21 cellular contexts compared by ENCODE assay signal in the genomic region with DNA sequence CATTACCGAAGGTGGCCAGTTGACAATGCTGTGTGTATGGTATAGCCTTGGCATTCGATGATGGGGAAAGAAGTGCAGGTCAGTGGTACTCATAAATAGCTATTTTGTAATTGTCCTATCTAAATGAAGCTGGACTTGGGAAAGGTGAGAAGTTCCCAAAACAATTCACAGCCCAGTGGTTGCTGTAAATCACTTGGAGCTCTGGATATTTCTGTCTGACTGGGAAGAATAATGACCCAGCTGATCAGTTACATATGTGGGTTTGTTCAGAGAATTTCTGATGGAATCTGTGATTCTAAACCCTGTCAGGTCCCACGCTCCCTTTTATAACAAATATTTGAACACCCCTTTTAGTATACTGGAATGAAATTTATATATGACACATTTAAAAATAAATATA.
"Had no signal": no experiment of that assay in that cellular context is flagged by ENCODE, and none has a peak within 500 bp of the region (broad histone marks: within the 10 kb centered on the region; RNA-seq: fewer than 3 reads in every experiment).

No MANE protein-coding gene starts in this region.

- H3K4me3 ChIP-seq: colonic mucosa, esophagus squamous epithelium, gastrocnemius medialis, lung, spleen, tibial artery, upper lobe of right lung, vagina had no signal

- H3K27me3 Mint-ChIP-seq: stimulated activated memory B cell treated with anti-CD40 and anti-IgM and Interleukin-4, amounts not matched to agents 10 μg/mL and 1 μg/mL and 100 μg/mL, for 72 hours had no signal

- H3K4me1 Mint-ChIP-seq: stimulated activated memory B cell treated with anti-CD40 and anti-IgM and Interleukin-4, amounts not matched to agents 10 μg/mL and 1 μg/mL and 100 μg/mL, for 72 hours had no signal

- H3K36me3 Mint-ChIP-seq: natural killer cell treated with Interleukin-12 subunit alpha and Interleukin-12 subunit beta and Interleukin-15 and Interleukin-18, amount 100 ng/mL, for 72 hours; stimulated activated memory B cell treated with anti-CD40 and anti-IgM and Interleukin-4, amounts not matched to agents 10 μg/mL and 1 μg/mL and 100 μg/mL, for 72 hours had no signal

- ATAC-seq: gastrocnemius medialis; left cardiac atrium; left ventricle myocardium superior; natural killer cell treated with Interleukin-12 subunit alpha and Interleukin-12 subunit beta and Interleukin-15 and Interleukin-18, amount 100 ng/mL, for 72 hours; sciatic nerve; stimulated activated memory B cell treated with anti-CD40 and anti-IgM and Interleukin-4, amounts not matched to agents 10 μg/mL and 1 μg/mL and 100 μg/mL, for 72 hours; upper lobe of right lung had no signal

- H3K4me3 Mint-ChIP-seq: natural killer cell treated with Interleukin-12 subunit alpha and Interleukin-12 subunit beta and Interleukin-15 and Interleukin-18, amount 100 ng/mL, for 72 hours; stimulated activated memory B cell treated with anti-CD40 and anti-IgM and Interleukin-4, amounts not matched to agents 10 μg/mL and 1 μg/mL and 100 μg/mL, for 72 hours; stimulated activated naive CD8-positive, alpha-beta T cell treated with anti-CD3 and anti-CD28 coated beads, Interleukin-15, Interleukin-2, amounts not matched to agents 100 ng/mL and 50 ng/mL, for 24 hours had no signal

- DNase-seq: colonic mucosa; dermis blood vessel endothelial cell; esophagus squamous epithelium; gastrocnemius medialis; kidney; left cardiac atrium; left ventricle myocardium superior; mesenchymal stem cell; midbrain; spleen; stimulated activated CD4-positive, alpha-beta T cell treated with anti-CD3 and anti-CD28 coated beads, Interleukin-15, amount 100 ng/mL, for 24 hours; stimulated activated CD4-positive, alpha-beta T cell treated with anti-CD3 and anti-CD28 coated beads, Interleukin-1b, Interleukin-23, amount 100 ng/mL, for 48 hours; stimulated activated CD4-positive, alpha-beta T cell treated with anti-CD3 and anti-CD28 coated beads, Interleukin-4, amount 100 ng/mL, for 24 hours; tibial artery; upper lobe of right lung had no signal

- H3K9me3 Mint-ChIP-seq: natural killer cell treated with Interleukin-12 subunit alpha and Interleukin-12 subunit beta and Interleukin-15 and Interleukin-18, amount 100 ng/mL, for 72 hours; stimulated activated memory B cell treated with anti-CD40 and anti-IgM and Interleukin-4, amounts not matched to agents 10 μg/mL and 1 μg/mL and 100 μg/mL, for 72 hours; stimulated activated naive CD8-positive, alpha-beta T cell treated with anti-CD3 and anti-CD28 coated beads, Interleukin-15, Interleukin-2, amounts not matched to agents 100 ng/mL and 50 ng/mL, for 24 hours had no signal

- H3K27ac Mint-ChIP-seq: natural killer cell treated with Interleukin-12 subunit alpha and Interleukin-12 subunit beta and Interleukin-15 and Interleukin-18, amount 100 ng/mL, for 72 hours; stimulated activated memory B cell treated with anti-CD40 and anti-IgM and Interleukin-4, amounts not matched to agents 10 μg/mL and 1 μg/mL and 100 μg/mL, for 72 hours; stimulated activated naive CD8-positive, alpha-beta T cell treated with anti-CD3 and anti-CD28 coated beads, Interleukin-15, Interleukin-2, amounts not matched to agents 100 ng/mL and 50 ng/mL, for 24 hours had no signal
